In genomic region chr3:13113346-13114335, GRCh38 we compare ENCODE assay signal across 1 cellular context.
TF ChIP-seq lines count a peak whose summit lies in the region.

No MANE protein-coding gene starts in this region.

TF ChIP-seq in GM23338, 12 proteins besides CTCF, POLR2A, EP300 and RAD21 (continued from another document):
- TF ChIP-seq ZNF462 (CRISPR knock-in tag; IDR thresholded peaks at IDR 0.05) = no peak
- TF ChIP-seq ETS1 (IDR thresholded peaks at IDR 0.05) = no peak
- TF ChIP-seq JUNB (IDR thresholded peaks at IDR 0.05; ENCODE audit: unreplicated experiment) = no peak
- TF ChIP-seq ZNF331 (CRISPR knock-in tag; IDR thresholded peaks at IDR 0.05; ENCODE audit: low read depth) = no peak
- TF ChIP-seq EZH2phosphoT487 (IDR thresholded peaks at IDR 0.05; ENCODE audit: unreplicated experiment) = no peak
TF ChIP-seq in GM23338: peak in this region for 0.
